ENCODE assay signal across 37 cellular contexts in the genomic region with DNA sequence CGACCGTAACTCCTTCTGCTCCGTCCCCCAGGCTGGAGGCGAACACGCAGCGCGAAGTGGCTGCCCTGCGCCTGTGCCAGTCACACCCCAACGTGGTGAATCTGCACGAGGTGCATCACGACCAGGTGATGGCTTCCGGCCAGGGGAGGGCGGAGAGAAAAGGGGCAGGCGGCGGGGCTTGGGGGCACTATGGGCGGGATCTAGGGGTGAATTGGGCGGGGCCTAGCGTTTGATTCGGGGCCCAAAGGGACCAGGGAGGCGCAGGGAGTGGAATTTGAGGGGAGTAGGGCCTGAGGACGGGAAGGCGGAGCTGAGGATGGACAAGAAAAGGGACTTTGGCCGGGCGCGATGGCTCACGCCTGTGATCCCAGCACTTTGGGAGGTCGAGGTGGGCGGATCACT.
"Had no signal": no experiment of that assay in that cellular context is flagged by ENCODE, and none has a peak within 500 bp of the region (broad histone marks: within the 10 kb centered on the region; RNA-seq: fewer than 3 reads in every experiment).

No MANE protein-coding gene starts in this region.

- H3K9me3 Mint-ChIP-seq: activated CD4-positive, alpha-beta memory T cell treated with anti-CD3 and anti-CD28 coated beads, Interleukin-2, amount 10 ng/mL, durations not matched to agents 7 days and 5 days; activated CD4-positive, alpha-beta T cell treated with anti-CD3 and anti-CD28 coated beads, Interleukin-2, amount 10 ng/mL, durations not matched to agents 7 days and 5 days; activated naive CD4-positive, alpha-beta T cell treated with anti-CD3 and anti-CD28 coated beads for 36 hours; activated naive CD4-positive, alpha-beta T cell treated with anti-CD3 and anti-CD28 coated beads, Interleukin-2, amount 50 U/mL, for 72 hours; activated naive CD8-positive, alpha-beta T cell treated with anti-CD3 and anti-CD28 coated beads for 36 hours; activated T-cell treated with anti-CD3 and anti-CD28 coated beads, Interleukin-2, amount 50 U/mL, for 4 hours; activated T-cell treated with anti-CD3 and anti-CD28 coated beads, Interleukin-2, amount 50 U/mL, for 72 hours; activated T-helper 1 cell treated with anti-CD3 and anti-CD28 coated beads, Interleukin-12 subunit alpha, Interleukin-12 subunit beta, Interleukin-2, Interleukin-4 antibody, amounts not matched to agents 30 ng/mL and 10 ng/mL and 1 ng/mL, durations not matched to agents 14 hours and 24 hours and 36 hours; activated T-helper 17 cell treated with anti-CD3 and anti-CD28 coated beads, Interleukin-2, amount 50 U/mL, for 72 hours; T-helper 1 cell treated with Interleukin-12 subunit alpha and Interleukin-12 subunit beta and Interleukin-4 antibody, amounts not matched to agents 30 μg/mL and 1 μg/mL, for 36 hours; T-helper 2 cell treated with Interferon-gamma antibody and Interleukin-4, amounts not matched to agents 5 μg/mL and 100 μg/mL, for 36 hours; WTC11 had no signal

- H3K27ac ChIP-seq: adrenal gland, body of pancreas, brain microvascular endothelial cell, breast epithelium, WERI-Rb-1 had no signal

- H3K36me3 ChIP-seq: breast epithelium had no signal

- ATAC-seq: activated CD4-positive, alpha-beta T cell treated with anti-CD3 and anti-CD28 coated beads for 36 hours; activated CD4-positive, CD25-positive, alpha-beta regulatory T cell treated with anti-CD3 and anti-CD28 coated beads, Interleukin-2, amount 50 U/mL, for 24 hours; activated naive CD4-positive, alpha-beta T cell treated with anti-CD3 and anti-CD28 coated beads, Interleukin-2, amount 50 U/mL, for 72 hours; activated T-cell treated with anti-CD3 and anti-CD28 coated beads, Interleukin-2, amount 50 U/mL, for 4 hours; activated T-cell treated with anti-CD3 and anti-CD28 coated beads, Interleukin-2, amount 50 U/mL, for 72 hours; activated T-helper 17 cell treated with anti-CD3 and anti-CD28 coated beads, Interleukin-2, amount 50 U/mL, for 72 hours; body of pancreas; WTC11 had no signal

- FAIRE-seq: astrocyte, TTC549 had no signal

- H3K27me3 ChIP-seq: adrenal gland, body of pancreas, brain microvascular endothelial cell, breast epithelium had no signal

- H3K27me3 Mint-ChIP-seq: activated CD4-positive, alpha-beta memory T cell treated with anti-CD3 and anti-CD28 coated beads, Interleukin-2, amount 10 ng/mL, durations not matched to agents 7 days and 5 days; activated CD4-positive, alpha-beta T cell treated with anti-CD3 and anti-CD28 coated beads for 36 hours; activated CD4-positive, alpha-beta T cell treated with anti-CD3 and anti-CD28 coated beads, Interleukin-2, amount 10 ng/mL, durations not matched to agents 7 days and 5 days; activated naive CD8-positive, alpha-beta T cell treated with anti-CD3 and anti-CD28 coated beads for 36 hours; activated T-helper 17 cell treated with anti-CD3 and anti-CD28 coated beads, Interleukin-2, amount 50 U/mL, for 72 hours had no signal

- DNase-seq: activated CD4-positive, alpha-beta memory T cell treated with anti-CD3 and anti-CD28 coated beads, Interleukin-2, amount 10 ng/mL, durations not matched to agents 7 days and 5 days; activated CD4-positive, alpha-beta T cell treated with anti-CD3 and anti-CD28 coated beads for 1 hour; activated CD4-positive, alpha-beta T cell treated with anti-CD3 and anti-CD28 coated beads for 36 hours; activated CD4-positive, alpha-beta T cell treated with anti-CD3 and anti-CD28 coated beads for 48 hours; activated CD4-positive, alpha-beta T cell treated with anti-CD3 and anti-CD28 coated beads, Interleukin-2, amount 10 ng/mL, durations not matched to agents 7 days and 5 days; activated CD4-positive, alpha-beta T cell treated with anti-CD3 and anti-CD28 coated beads, Interleukin-2, amount 50 U/mL, for 48 hours; activated CD4-positive, CD25-positive, alpha-beta regulatory T cell; activated CD8-positive, alpha-beta memory T cell treated with anti-CD3 and anti-CD28 coated beads, Interleukin-2, amount 50 U/mL, for 4 hours; activated effector memory CD4-positive, alpha-beta T cell treated with anti-CD3 and anti-CD28 coated beads, Interleukin-2, amount 50 U/mL, for 16 hours; activated gamma-delta T cell treated with Interleukin-2 at 50 U/mL for 16 hours; activated naive CD4-positive, alpha-beta T cell; activated naive CD4-positive, alpha-beta T cell treated with anti-CD3 and anti-CD28 coated beads for 36 hours; activated naive CD4-positive, alpha-beta T cell treated with anti-CD3 and anti-CD28 coated beads, Interleukin-2, amount 50 U/mL, for 16 hours; activated naive CD8-positive, alpha-beta T cell treated with anti-CD3 and anti-CD28 coated beads for 36 hours; activated T-cell treated with anti-CD3 and anti-CD28 coated beads for 4 hours; activated T-cell treated with anti-CD3 and anti-CD28 coated beads, Interleukin-2, amount 50 U/mL, for 1 hour; activated T-cell treated with anti-CD3 and anti-CD28 coated beads, Interleukin-2, amount 50 U/mL, for 4 hours; activated T-cell treated with anti-CD3 and anti-CD28 coated beads, Interleukin-2, amount 50 U/mL, for 72 hours; adrenal gland; amniotic stem cell; body of pancreas; brain microvascular endothelial cell; central memory CD4-positive, alpha-beta T cell; T-helper 1 cell; T-helper 2 cell; T-helper 9 cell; WERI-Rb-1 had no signal

- H3K9me3 ChIP-seq: adrenal gland, body of pancreas, breast epithelium had no signal

- H3K4me3 Mint-ChIP-seq: activated CD4-positive, alpha-beta memory T cell treated with anti-CD3 and anti-CD28 coated beads, Interleukin-2, amount 10 ng/mL, durations not matched to agents 7 days and 5 days; activated CD4-positive, alpha-beta T cell treated with anti-CD3 and anti-CD28 coated beads for 36 hours; activated CD4-positive, alpha-beta T cell treated with anti-CD3 and anti-CD28 coated beads, Interleukin-2, amount 10 ng/mL, durations not matched to agents 7 days and 5 days; activated naive CD4-positive, alpha-beta T cell treated with anti-CD3 and anti-CD28 coated beads for 36 hours; activated naive CD8-positive, alpha-beta T cell treated with anti-CD3 and anti-CD28 coated beads for 36 hours; activated T-cell treated with anti-CD3 and anti-CD28 coated beads, Interleukin-2, amount 50 U/mL, for 4 hours; activated T-cell treated with anti-CD3 and anti-CD28 coated beads, Interleukin-2, amount 50 U/mL, for 72 hours; activated T-helper 1 cell treated with anti-CD3 and anti-CD28 coated beads, Interleukin-12 subunit alpha, Interleukin-12 subunit beta, Interleukin-2, Interleukin-4 antibody, amounts not matched to agents 30 ng/mL and 10 ng/mL and 1 ng/mL, durations not matched to agents 14 hours and 24 hours and 36 hours; activated T-helper 17 cell treated with anti-CD3 and anti-CD28 coated beads, Interleukin-2, amount 50 U/mL, for 72 hours; T-helper 1 cell treated with Interleukin-12 subunit alpha and Interleukin-12 subunit beta and Interleukin-4 antibody, amounts not matched to agents 30 μg/mL and 1 μg/mL, for 36 hours; T-helper 2 cell treated with Interferon-gamma antibody and Interleukin-4, amounts not matched to agents 5 μg/mL and 100 μg/mL, for 36 hours; WTC11 had no signal

- H3K4me3 ChIP-seq: adrenal gland, body of pancreas, breast epithelium had no signal

- H3K27ac Mint-ChIP-seq: activated CD4-positive, alpha-beta memory T cell treated with anti-CD3 and anti-CD28 coated beads, Interleukin-2, amount 10 ng/mL, durations not matched to agents 7 days and 5 days; activated CD4-positive, alpha-beta T cell treated with anti-CD3 and anti-CD28 coated beads for 36 hours; activated CD4-positive, alpha-beta T cell treated with anti-CD3 and anti-CD28 coated beads, Interleukin-2, amount 10 ng/mL, durations not matched to agents 7 days and 5 days; activated naive CD4-positive, alpha-beta T cell treated with anti-CD3 and anti-CD28 coated beads for 36 hours; activated naive CD4-positive, alpha-beta T cell treated with anti-CD3 and anti-CD28 coated beads, Interleukin-2, amount 50 U/mL, for 72 hours; activated naive CD8-positive, alpha-beta T cell treated with anti-CD3 and anti-CD28 coated beads for 36 hours; activated T-cell treated with anti-CD3 and anti-CD28 coated beads, Interleukin-2, amount 50 U/mL, for 72 hours; activated T-helper 1 cell treated with anti-CD3 and anti-CD28 coated beads, Interleukin-12 subunit alpha, Interleukin-12 subunit beta, Interleukin-2, Interleukin-4 antibody, amounts not matched to agents 30 ng/mL and 10 ng/mL and 1 ng/mL, durations not matched to agents 14 hours and 24 hours and 36 hours; activated T-helper 17 cell treated with anti-CD3 and anti-CD28 coated beads, Interleukin-2, amount 50 U/mL, for 72 hours; T-helper 1 cell treated with Interleukin-12 subunit alpha and Interleukin-12 subunit beta and Interleukin-4 antibody, amounts not matched to agents 30 μg/mL and 1 μg/mL, for 36 hours; T-helper 2 cell treated with Interferon-gamma antibody and Interleukin-4, amounts not matched to agents 5 μg/mL and 100 μg/mL, for 36 hours; WTC11 had no signal

- H3K4me1 Mint-ChIP-seq: activated CD4-positive, alpha-beta T cell treated with anti-CD3 and anti-CD28 coated beads for 36 hours; activated T-helper 17 cell treated with anti-CD3 and anti-CD28 coated beads, Interleukin-2, amount 50 U/mL, for 72 hours had no signal

- H3K4me1 ChIP-seq: adrenal gland, body of pancreas, breast epithelium had no signal
